In the genomic region with DNA sequence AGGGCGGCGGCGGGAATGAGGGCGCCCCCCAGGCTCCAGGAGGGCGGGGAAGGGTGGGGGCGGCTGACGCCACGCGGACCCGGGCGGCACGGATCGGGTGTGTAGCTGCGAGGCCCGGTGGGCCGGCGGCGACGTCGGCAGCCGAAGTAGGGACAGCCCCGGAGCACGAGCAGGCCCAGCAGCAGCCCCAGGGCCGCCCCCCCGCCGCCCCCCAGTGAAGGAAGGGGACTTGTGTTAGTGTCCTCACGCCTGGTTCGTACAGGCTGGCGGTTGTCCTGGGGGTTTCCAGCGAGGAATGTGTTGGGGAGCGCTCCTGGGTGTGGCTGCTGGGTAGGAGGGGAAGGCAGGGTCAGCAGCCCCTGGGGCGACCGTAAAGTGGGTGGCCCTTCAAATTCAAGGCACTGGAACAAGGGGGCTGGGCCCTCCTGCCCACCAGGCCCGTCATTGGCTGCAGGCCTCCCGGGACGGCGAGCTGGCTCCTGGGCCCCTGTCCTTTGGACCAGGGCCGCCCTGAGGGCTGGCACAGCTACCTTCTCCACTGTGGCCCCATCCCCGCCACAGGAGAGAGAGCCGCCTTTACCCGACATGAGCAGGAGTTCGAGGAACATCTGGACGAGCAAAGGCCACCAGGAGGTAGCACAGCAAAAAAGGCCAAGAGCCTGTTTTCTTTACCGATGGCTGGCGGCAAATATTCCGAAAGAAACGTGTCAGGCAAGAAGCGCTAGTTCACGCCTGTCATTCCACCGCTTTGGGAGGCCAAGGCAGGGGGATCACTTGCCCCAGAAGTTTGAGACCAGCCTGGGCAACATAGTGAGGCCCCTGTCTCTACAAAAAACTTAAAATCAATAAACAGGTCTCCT, we compare ENCODE assay signal across 8 cellular contexts.
DNase-seq lines count a peak whose midpoint lies in the region; ATAC-seq and TF ChIP-seq lines count a peak whose summit lies in the region.

No MANE protein-coding gene starts in this region.

- H3K36me3 Mint-ChIP-seq in stimulated activated effector memory CD8-positive, alpha-beta T cell treated with anti-CD3 and anti-CD28 coated beads, Interleukin-12 subunit alpha, Interleukin-12 subunit beta, amount 100 ng/mL, for 72 hours: peaks cover 7% of the 10 kb centered on the region

- no peaks in the 10 kb centered on the region for H3K27me3 ChIP-seq in Loucy (ENCODE audit: insufficient read depth, low read length, poor library complexity, severe bottlenecking)

- ATAC-seq in GM18499 (IDR thresholded peaks at IDR 0.05; ENCODE audit: insufficient read depth, unreplicated experiment): peak; percentile 5
- ATAC-seq in stimulated activated effector memory CD8-positive, alpha-beta T cell treated with anti-CD3 and anti-CD28 coated beads, Interleukin-12 subunit alpha, Interleukin-12 subunit beta, amount 100 ng/mL, for 72 hours: peak; percentile 1

- H3K27ac ChIP-seq in 22Rv1: peak overlapping the region; percentile 93

- H3K9me3 Mint-ChIP-seq in stimulated activated effector memory CD8-positive, alpha-beta T cell treated with anti-CD3 and anti-CD28 coated beads, Interleukin-12 subunit alpha, Interleukin-12 subunit beta, amount 100 ng/mL, for 72 hours: no peaks in the 10 kb centered on the region

- peak overlapping the region; percentile 97 for H3K4me2 ChIP-seq in Loucy (ENCODE audit: low read depth, low read length, poor library complexity, severe bottlenecking)

- DNase-seq in astrocyte of the hippocampus (ENCODE audit: low read depth, low spot score): peak; percentile 65
- DNase-seq in iPS-NIHi7 (ENCODE audit: extremely low spot score): peak; percentile 72
- DNase-seq in stimulated activated effector memory CD8-positive, alpha-beta T cell treated with anti-CD3 and anti-CD28 coated beads, Interleukin-12 subunit alpha, Interleukin-12 subunit beta, amount 100 ng/mL, for 72 hours (ENCODE audit: low spot score in 2 of 2): no peak
- no peak for DNase-seq in inferior parietal cortex (ENCODE audit: extremely low spot score)
- DNase-seq in SHP77 (lab: John Stamatoyannopoulos, UW): no peak

- peaks cover 47% of the 10 kb centered on the region for H3K79me2 ChIP-seq in Loucy (ENCODE audit: insufficient read depth, low read length)

- peak overlapping the region; percentile 61; the same call in 1 of the 2 replicates for H2AFZ ChIP-seq in Loucy (ENCODE audit: low read length)

- H3K36me3 ChIP-seq in Loucy (ENCODE audit: insufficient read depth, low read length): no peaks in the 10 kb centered on the region

- peaks cover 18% of the 10 kb centered on the region for H3K4me1 ChIP-seq in Loucy (ENCODE audit: insufficient read depth, low read length, poor library complexity, severe bottlenecking)

- peak overlapping the region; percentile 69 for H3K4me3 Mint-ChIP-seq in stimulated activated effector memory CD8-positive, alpha-beta T cell treated with anti-CD3 and anti-CD28 coated beads, Interleukin-12 subunit alpha, Interleukin-12 subunit beta, amount 100 ng/mL, for 72 hours

- peaks cover 6% of the 10 kb centered on the region for H4K20me1 ChIP-seq in Loucy (ENCODE audit: insufficient read depth, low read length, poor library complexity, severe bottlenecking)

- TF ChIP-seq CTCF in 22Rv1 (IDR thresholded peaks at IDR 0.05) (no peak), Loucy (conservative IDR thresholded peaks at IDR 0.05; ENCODE audit: low read length) (no peak)

- peaks cover 8% of the 10 kb centered on the region for H3K4me1 Mint-ChIP-seq in stimulated activated effector memory CD8-positive, alpha-beta T cell treated with anti-CD3 and anti-CD28 coated beads, Interleukin-12 subunit alpha, Interleukin-12 subunit beta, amount 100 ng/mL, for 72 hours

- peak overlapping the region; percentile 77 for H3K4me3 ChIP-seq in Loucy (ENCODE audit: low read length, poor library complexity, severe bottlenecking)

- H3K9ac ChIP-seq in Loucy (ENCODE audit: low read depth, low read length, poor library complexity, severe bottlenecking): peak overlapping the region; percentile 99

- peak overlapping the region; percentile 64 for H3K27ac Mint-ChIP-seq in stimulated activated effector memory CD8-positive, alpha-beta T cell treated with anti-CD3 and anti-CD28 coated beads, Interleukin-12 subunit alpha, Interleukin-12 subunit beta, amount 100 ng/mL, for 72 hours

- H3K9me2 ChIP-seq in Loucy (replicated peaks; ENCODE audit: low read depth, low read length): no peaks in the 10 kb centered on the region

- no peaks in the 10 kb centered on the region for H3K9me3 ChIP-seq in Loucy (ENCODE audit: insufficient read depth, low read depth, low read length)

- H3F3A ChIP-seq in Loucy (ENCODE audit: low read depth): no peaks in the 10 kb centered on the region

Comparison
In these comparisons a context has a peak if more than half of its experiments do, and no peak if none do; other contexts are left out.
1. DNase-seq: peak in astrocyte of the hippocampus (single experiment) and iPS-NIHi7 (single experiment); none in stimulated activated effector memory CD8-positive, alpha-beta T cell treated with anti-CD3 and anti-CD28 coated beads, Interleukin-12 subunit alpha, Interleukin-12 subunit beta, amount 100 ng/mL, for 72 hours (0 of 2), inferior parietal cortex (single experiment) and SHP77 (0 of 2).